ENCODE assay signal across 31 cellular contexts in the genomic region with DNA sequence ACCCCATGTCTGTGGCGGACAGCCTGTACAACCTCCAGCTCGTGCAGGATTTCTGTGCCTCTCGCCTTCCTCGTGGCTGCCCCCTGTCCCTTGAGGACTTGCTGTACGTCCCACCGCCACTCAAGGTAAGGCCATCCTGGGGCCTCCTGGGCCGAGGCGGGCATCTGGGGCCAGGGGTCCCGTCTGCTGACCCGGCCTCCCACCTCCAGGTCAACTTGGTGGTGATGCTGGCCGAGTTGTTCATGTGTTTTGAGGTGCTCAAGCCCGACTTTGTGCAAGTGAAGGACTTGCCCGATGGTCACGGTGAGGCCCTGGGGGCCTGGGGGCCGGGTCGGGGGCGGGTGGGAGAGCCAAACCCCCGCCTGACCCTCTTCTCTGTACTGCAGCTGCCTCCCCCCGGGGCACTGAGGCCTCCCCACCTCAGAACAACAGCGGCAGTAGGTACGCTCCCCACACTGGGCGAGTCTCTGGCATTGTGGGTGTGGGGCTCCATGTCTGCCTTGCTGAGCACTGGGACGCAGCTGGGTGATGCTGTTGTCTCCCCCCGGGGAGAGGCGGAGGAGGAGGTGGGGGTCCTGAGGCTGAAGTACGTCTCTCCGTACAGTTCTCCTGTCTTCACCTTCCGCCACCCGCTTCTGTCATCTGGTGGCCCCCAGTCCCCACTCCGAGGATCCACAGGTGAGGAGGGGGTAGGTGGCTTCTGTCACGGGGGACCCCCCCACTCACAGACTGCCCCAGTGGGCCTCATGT. TPM values are rescaled to one million over a fixed set of nuclear protein-coding genes. Genes with fewer than 3 reads are reported as not detected.
"Had no signal": no experiment of that assay in that cellular context is flagged by ENCODE, and none has a peak within 500 bp of the region (broad histone marks: within the 10 kb centered on the region; RNA-seq: fewer than 3 reads in every experiment).

No MANE protein-coding gene starts in this region.

- H2AFZ ChIP-seq: neural progenitor cell, parathyroid adenoma had no signal

- H3K9ac ChIP-seq: neural progenitor cell, parathyroid adenoma had no signal

- H3K4me3 ChIP-seq: neural progenitor cell, ovary, psoas muscle, right lobe of liver, skin epidermis, smooth muscle cell, spleen, suprapubic skin, testis, tibial artery, transverse colon, vagina had no signal

- H3K79me2 ChIP-seq: parathyroid adenoma had no signal

- H3K9me3 ChIP-seq: neutrophil, ovary, psoas muscle, right lobe of liver, spleen, suprapubic skin, testis, tibial artery, transverse colon, vagina had no signal

- H3K27me3 ChIP-seq: neural progenitor cell, neutrophil, ovary, right lobe of liver, suprapubic skin, testis, transverse colon, vagina had no signal

- H3K4me2 ChIP-seq: neural progenitor cell, smooth muscle cell had no signal

- H3K36me3 ChIP-seq: neural progenitor cell, neutrophil, ovary, spleen, transverse colon, vagina had no signal

- DNase-seq: naive thymus-derived CD4-positive, alpha-beta T cell; natural killer cell; nucleus accumbens; ovary; posterior cingulate gyrus; psoas muscle; spleen; stimulated activated CD4-positive, alpha-beta T cell treated with anti-CD3 and anti-CD28 coated beads, Interleukin-12 subunit alpha, Interleukin-12 subunit beta, amount 100 ng/mL, for 4 hours; stimulated activated CD4-positive, alpha-beta T cell treated with anti-CD3 and anti-CD28 coated beads, Interleukin-1b, Interleukin-23, amount 100 ng/mL, for 48 hours; stimulated activated CD4-positive, alpha-beta T cell treated with anti-CD3 and anti-CD28 coated beads, Interleukin-4, amount 100 ng/mL, for 1 hour; stimulated activated CD4-positive, alpha-beta T cell treated with anti-CD3 and anti-CD28 coated beads, Interleukin-4, amount 100 ng/mL, for 4 hours; stimulated activated CD8-positive, alpha-beta memory T cell treated with anti-CD3 and anti-CD28 coated beads, Interleukin-4, amount 100 ng/mL, for 48 hours; stimulated activated naive CD4-positive, alpha-beta T cell; stimulated activated naive CD8-positive, alpha-beta T cell treated with anti-CD3 and anti-CD28 coated beads, Interleukin-15, amount 100 ng/mL, for 72 hours; stimulated activated naive CD8-positive, alpha-beta T cell treated with anti-CD3 and anti-CD28 coated beads, Interleukin-15, Interleukin-2, amounts not matched to agents 100 U/mL and 50 U/mL, for 24 hours; substantia nigra; testis; tibial artery; transverse colon had no signal

- ATAC-seq: naive thymus-derived CD4-positive, alpha-beta T cell; natural killer cell; psoas muscle; stimulated activated memory B cell treated with anti-CD40 and anti-IgM and Interleukin-4, amounts not matched to agents 10 μg/mL and 1 μg/mL and 100 μg/mL, for 72 hours; stimulated activated naive CD8-positive, alpha-beta T cell treated with anti-CD3 and anti-CD28 coated beads, Interleukin-15, amount 100 ng/mL, for 72 hours; stimulated activated naive CD8-positive, alpha-beta T cell treated with anti-CD3 and anti-CD28 coated beads, Interleukin-15, Interleukin-2, amounts not matched to agents 100 U/mL and 50 U/mL, for 24 hours had no signal

- H3K4me1 ChIP-seq: neural progenitor cell, parathyroid adenoma, psoas muscle, right lobe of liver, spleen, suprapubic skin, tibial artery, transverse colon, vagina had no signal

- H3K27ac ChIP-seq: neural progenitor cell, neutrophil, ovary, parathyroid adenoma, psoas muscle, right lobe of liver, skin epidermis, spleen, suprapubic skin, testis, tibial artery, transverse colon, vagina had no signal

RNA-seq across cellular contexts. Expression of a gene that starts 22.9 kb away (rescaled TPM):
- total RNA-seq: omental fat pad, psoas muscle, right cardiac atrium, smooth muscle cell, vagina had no signal
- polyA plus RNA-seq: naive thymus-derived CD4-positive, alpha-beta T cell; neural cell had no signal
